In the genomic region with DNA sequence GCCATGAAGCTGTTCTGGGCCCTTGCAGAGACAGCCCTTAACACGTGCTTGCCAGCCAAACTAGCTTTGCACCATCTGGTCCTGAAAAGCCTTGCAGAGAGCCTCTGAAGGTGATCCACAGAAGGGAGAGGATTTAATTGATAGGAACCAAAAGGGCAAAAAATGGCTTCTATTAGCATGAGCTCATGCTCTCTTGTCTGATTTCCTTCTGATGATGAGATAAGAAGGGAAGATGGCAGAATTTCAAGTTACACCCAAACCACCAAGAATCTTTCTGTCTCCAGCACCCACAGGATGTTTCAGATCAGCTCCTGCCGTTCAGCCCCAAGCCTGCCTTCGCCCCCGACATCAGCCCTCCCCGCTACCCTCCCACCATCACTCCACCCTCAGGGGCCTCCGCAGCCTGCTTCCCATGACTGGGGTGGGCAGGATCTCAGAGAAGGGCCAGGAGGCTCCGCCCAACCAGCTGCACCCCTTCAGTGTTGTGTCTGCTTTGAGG, we compare ENCODE assay signal across 21 cellular contexts. TPM values are rescaled to one million over a fixed set of nuclear protein-coding genes. Genes with fewer than 3 reads are reported as not detected.
A peak's percentile ranks its signal among the peaks of the same experiment; 100 is the strongest.
DNase-seq lines count a peak whose midpoint lies in the region; ATAC-seq and TF ChIP-seq lines count a peak whose summit lies in the region.
"Had no signal": no experiment of that assay in that cellular context is flagged by ENCODE, and none has a peak within 500 bp of the region (broad histone marks: within the 10 kb centered on the region; RNA-seq: fewer than 3 reads in every experiment).

No MANE protein-coding gene starts in this region.

- no peak overlapping the region for H2BK15ac ChIP-seq in mesenchymal stem cell (ENCODE audit: low read depth, poor library complexity, severe bottlenecking)

- ATAC-seq in GM18505 (IDR thresholded peaks at IDR 0.05; ENCODE audit: unreplicated experiment), result no peak
- no peak for ATAC-seq in HG03565 (IDR thresholded peaks at IDR 0.05; ENCODE audit: unreplicated experiment)
- ATAC-seq: K562, left ventricle myocardium superior, pancreas had no signal

- peak overlapping the region in 1 of 2 experiments; percentile 15 for H2BK12ac ChIP-seq in mesenchymal stem cell (ENCODE audit: low read length in 2 of 2)

- H3K9ac ChIP-seq in mesenchymal stem cell (ENCODE audit: low read length), result no peak overlapping the region

- no peak overlapping the region for H2AFZ ChIP-seq in mesenchymal stem cell (ENCODE audit: low read depth, low read length)

- no peaks in the 10 kb centered on the region for H3K9me3 ChIP-seq in mesenchymal stem cell (ENCODE audit: control insufficient read depth, low read length)
- no peaks in the 10 kb centered on the region for H3K9me3 ChIP-seq in left ventricle myocardium inferior (replicated peaks)
- H3K9me3 ChIP-seq: esophagus squamous epithelium, pancreas had no signal

- H3K36me3 ChIP-seq in mesenchymal stem cell (ENCODE audit: control insufficient read depth in 1 of 2, insufficient read depth in 2 of 2, low read depth in 1 of 2, low read length in 2 of 2), result peaks cover 0 to 3% of the 10 kb centered on the region in 2 experiments
- no peaks in the 10 kb centered on the region for H3K36me3 ChIP-seq in left ventricle myocardium inferior
- H3K36me3 ChIP-seq: cardiac muscle cell, esophagus squamous epithelium, pancreas had no signal

- H3K4me2 ChIP-seq in mesenchymal stem cell (ENCODE audit: low read length, poor library complexity, severe bottlenecking), result no peak overlapping the region

- H3K27ac ChIP-seq in mesenchymal stem cell (ENCODE audit: low read length, poor library complexity, severe bottlenecking) (no peak overlapping the region), left ventricle myocardium inferior (replicated peaks) (no peak overlapping the region)
- H3K27ac ChIP-seq: C4-2B, cardiac muscle cell, esophagus squamous epithelium, pancreas had no signal

- no peak for TF ChIP-seq POLR2A in GM18505 (IDR thresholded peaks at IDR 0.05; ENCODE audit: borderline replicate concordance, extremely low read depth, insufficient read depth, insufficient read length)

- H4K8ac ChIP-seq in mesenchymal stem cell (ENCODE audit: low read length), result no peak overlapping the region

- WGBS in mesenchymal stem cell, result 83% methylated on average over 6 of the region's 7 CpGs

- no peaks in the 10 kb centered on the region for H3K27me3 ChIP-seq in mesenchymal stem cell (ENCODE audit: control insufficient read depth in 1 of 2, insufficient read depth in 1 of 2, low read length in 2 of 2)
- peaks cover 70% of the 10 kb centered on the region for H3K27me3 ChIP-seq in left ventricle myocardium inferior (ENCODE audit: low read depth)
- H3K27me3 ChIP-seq: pancreas had no signal

- H2AK5ac ChIP-seq in mesenchymal stem cell (ENCODE audit: low read length, severe bottlenecking), result no peak overlapping the region

- H3K79me1 ChIP-seq in mesenchymal stem cell (replicated peaks; ENCODE audit: low read length, poor library complexity, severe bottlenecking), result no peaks in the 10 kb centered on the region

- H4K91ac ChIP-seq in mesenchymal stem cell (ENCODE audit: low read length), result no peak overlapping the region

- H3K18ac ChIP-seq in mesenchymal stem cell (ENCODE audit: low read depth in 1 of 2, low read length in 2 of 2), result peak overlapping the region; percentile 25 to 28

- H2BK5ac ChIP-seq in mesenchymal stem cell (ENCODE audit: low read depth, low read length, poor library complexity, severe bottlenecking), result no peak overlapping the region

- H3K4me3 ChIP-seq in mesenchymal stem cell (ENCODE audit: insufficient read depth in 1 of 2, low read depth in 1 of 2, low read length in 2 of 2) (no peak overlapping the region), left ventricle myocardium inferior (no peak overlapping the region)
- H3K4me3 ChIP-seq: cardiac muscle cell, esophagus squamous epithelium, K562, pancreas, skin epidermis had no signal

- no peak overlapping the region for H3K23ac ChIP-seq in mesenchymal stem cell (ENCODE audit: low read length in 2 of 2)

- no peak overlapping the region for H3K4ac ChIP-seq in mesenchymal stem cell (ENCODE audit: low read depth in 1 of 2, low read length in 2 of 2)

- intact Hi-C loops in left ventricle myocardium inferior (cut with micrococcal nuclease), result no loop called here

- DNase-seq in EL (peak; percentile 90), M059J (ENCODE audit: low read depth) (peak; percentile 61), amniotic epithelial cell (ENCODE audit: low read depth) (peak; percentile 43), mesenchymal stem cell (no peak), left ventricle myocardium inferior (no peak)
- DNase-seq: activated CD4-positive, alpha-beta T cell treated with anti-CD3 and anti-CD28 coated beads for 4 hours; activated T-cell treated with anti-CD3 and anti-CD28 coated beads for 4 hours; DMS153; esophagus squamous epithelium; left ventricle myocardium superior; NCI-H1105; NCI-H345; pancreas; SHP77 treated with DMSO at 0.1 percent for 48 hours; T-helper 9 cell had no signal

- TF ChIP-seq CTCF in left ventricle myocardium inferior (IDR thresholded peaks at IDR 0.05; ENCODE audit: borderline replicate concordance), result no peak

- no peak overlapping the region for H3K14ac ChIP-seq in mesenchymal stem cell (ENCODE audit: low read length in 2 of 2)

- H3K4me1 ChIP-seq in mesenchymal stem cell (ENCODE audit: control insufficient read depth, insufficient read depth, low read depth, low read length) (peaks cover 6% of the 10 kb centered on the region), left ventricle myocardium inferior (peaks cover 7% of the 10 kb centered on the region)
- H3K4me1 ChIP-seq: pancreas had no signal

- H2BK120ac ChIP-seq in mesenchymal stem cell (ENCODE audit: low read depth, low read length), result no peak overlapping the region

RNA-seq across cellular contexts. Expression of gene GLI2, which starts 23.4 kb away (rescaled TPM):
- total RNA-seq in M059J (2014; rRNA removed; shearing (Covaris generic)), result 0.76 and 4.3 TPM in 2 replicates
- polyA plus RNA-seq in mesenchymal stem cell (2013, experiment 1 of 2), result 28.9 TPM
- 29.5 TPM for polyA plus RNA-seq in mesenchymal stem cell (2013, experiment 2 of 2)
- 2.4 TPM for total RNA-seq in left ventricle myocardium inferior
- polyA plus RNA-seq: K562 had no signal

Comparison
In these comparisons a context has a peak if more than half of its experiments do, and no peak if none do; other contexts are left out.
1. DNase-seq: peak in EL (single experiment), M059J (single experiment) and amniotic epithelial cell (single experiment); none in mesenchymal stem cell (single experiment) and left ventricle myocardium inferior (single experiment).